In genomic region chr6:45344900-45345299, GRCh38 we compare ENCODE assay signal across 10 cellular contexts.
"Had no signal": no experiment of that assay in that cellular context is flagged by ENCODE, and none has a peak within 500 bp of the region (broad histone marks: within the 10 kb centered on the region; RNA-seq: fewer than 3 reads in every experiment).

No MANE protein-coding gene starts in this region.

- DNase-seq: GM23248, GOT3, H7, H9, HCEC 1CT, HFFc6 had no signal

- H3K36me3 ChIP-seq: HAP-1 had no signal

- H3K4me3 ChIP-seq: GM23248, GM23338, HAP-1 had no signal

- H3K27ac ChIP-seq: GM23248 had no signal

- FAIRE-seq: H1 had no signal

- ATAC-seq: GM23338, HCT116 had no signal

- H3K9me3 ChIP-seq: HAP-1 had no signal
